1 cellular context compared by ENCODE assay signal in genomic region chr1:32464191-32464715, GRCh38.
TF ChIP-seq lines count a peak whose summit lies in the region.

No MANE protein-coding gene starts in this region.

TF ChIP-seq in GM23338, 12 proteins besides CTCF, POLR2A, EP300 and RAD21 (continued from another document):
- TF ChIP-seq REST (IDR thresholded peaks at IDR 0.05; ENCODE audit: unreplicated experiment) (no peak), JUNB (IDR thresholded peaks at IDR 0.05; ENCODE audit: unreplicated experiment) (no peak), NANOG (IDR thresholded peaks at IDR 0.05; ENCODE audit: borderline replicate concordance) (no peak), ZNF462 (CRISPR knock-in tag; IDR thresholded peaks at IDR 0.05) (no peak), ETS1 (IDR thresholded peaks at IDR 0.05) (no peak)
TF ChIP-seq in GM23338: peak in this region for 0.
